ENCODE assay signal across 14 cellular contexts in genomic region chr6:1786455-1787108, GRCh38.
A peak's percentile ranks its signal among the peaks of the same experiment; 100 is the strongest.
DNase-seq lines count a peak whose midpoint lies in the region; ATAC-seq, FAIRE-seq and TF ChIP-seq lines count a peak whose summit lies in the region.
"Had no signal": no experiment of that assay in that cellular context is flagged by ENCODE, and none has a peak within 500 bp of the region (broad histone marks: within the 10 kb centered on the region; RNA-seq: fewer than 3 reads in every experiment).

No MANE protein-coding gene starts in this region.

- H3K27me3 ChIP-seq in endothelial cell of umbilical vein (ENCODE audit: control insufficient read depth in 2 of 2, insufficient read depth in 2 of 2, low read length in 2 of 2): no peaks in the 10 kb centered on the region
- H3K27me3 ChIP-seq: brain microvascular endothelial cell, upper lobe of right lung had no signal

- peak overlapping the region; percentile 9 for H3K4me2 ChIP-seq in endothelial cell of umbilical vein (ENCODE audit: insufficient read depth, low read length)

- no peak for TF ChIP-seq POLR2A in endothelial cell of umbilical vein (IDR thresholded peaks at IDR 0.05; ENCODE audit: low read depth, low read length)

- H3K79me2 ChIP-seq in endothelial cell of umbilical vein (ENCODE audit: control insufficient read depth, insufficient read depth, low read length): no peaks in the 10 kb centered on the region

- in situ Hi-C loops in GM13976 (cut with MboI; ENCODE audit: low sequenced_read_pairs, unreplicated experiment): no loop called here

- dilution Hi-C loops in endothelial cell of umbilical vein (cut with MboI; ENCODE audit: extremely low pct_ligation_motif_present, low sequenced_read_pairs): loop anchor here (25.0 kb wide), 1 partner anchor 326 kb away; no protein-coding TSS in a partner anchor

- TSS peak; percentile 31 for BruUV-seq in endothelial cell of umbilical vein (replicated peaks; lab: Mats Ljungman, UMichigan)

- no peaks in the 10 kb centered on the region for H3K9me1 ChIP-seq in endothelial cell of umbilical vein (replicated peaks; ENCODE audit: control insufficient read depth, extremely low read depth, insufficient read depth, low read length)

- no peak overlapping the region for H3K4me3 ChIP-seq in endothelial cell of umbilical vein (replicated peaks in 1 of 3; ENCODE audit: insufficient read depth in 1 of 3, low read depth in 1 of 3, low read length in 3 of 3)
- H3K4me3 ChIP-seq: upper lobe of right lung had no signal

- H2AFZ ChIP-seq in endothelial cell of umbilical vein (ENCODE audit: low read depth, low read length): peak overlapping the region; percentile 52

- TF ChIP-seq CTCF in GM13976 (IDR thresholded peaks at IDR 0.05; ENCODE audit: borderline replicate concordance, control extremely low read depth, extremely low read depth, insufficient read depth, missing control alignments) (no peak), endothelial cell of umbilical vein (IDR thresholded peaks at IDR 0.05; ENCODE audit: extremely low read depth in 1 of 2, insufficient read depth in 1 of 2, low read depth in 1 of 2, low read length in 2 of 2) (no peak)

- peak overlapping the region; percentile 84 for H3K27ac ChIP-seq in endothelial cell of umbilical vein (ENCODE audit: insufficient read depth, low read depth, low read length)
- H3K27ac ChIP-seq: brain microvascular endothelial cell, upper lobe of right lung had no signal

- H3K4me1 ChIP-seq in endothelial cell of umbilical vein (ENCODE audit: control insufficient read depth, extremely low read depth, insufficient read depth, low read length): peaks cover 51% of the 10 kb centered on the region
- H3K4me1 ChIP-seq: upper lobe of right lung had no signal

- peak overlapping the region; percentile 51 for H3K9ac ChIP-seq in endothelial cell of umbilical vein (replicated peaks; ENCODE audit: extremely low read depth, insufficient read depth, low read length)

- DNase-seq in EH (ENCODE audit: low read depth) (peak; percentile 31), GM13976 (ENCODE audit: low spot score) (peak; percentile 31), endothelial cell of umbilical vein (ENCODE audit: low read depth, low spot score) (peak; percentile 74), NOMO-1 treated with DMSO at 0.1 percent for 48 hours (lab: John Stamatoyannopoulos, UW; ENCODE audit: unreplicated experiment) (no peak), iPS-NIHi11 (ENCODE audit: low spot score) (no peak)
- DNase-seq: activated gamma-delta T cell; brain microvascular endothelial cell; H9; naive thymus-derived CD4-positive, alpha-beta T cell; NCI-H524; upper lobe of right lung had no signal

- peak; percentile 59 for FAIRE-seq in endothelial cell of umbilical vein (lab: Jason Lieb, UNC)

- H4K20me1 ChIP-seq in endothelial cell of umbilical vein (replicated peaks; ENCODE audit: control insufficient read depth, extremely low read depth, insufficient read depth, low read length): no peaks in the 10 kb centered on the region

- POLR2A ChIA-PET in endothelial cell of umbilical vein (lab: Charles Lee): interaction anchor here (0.8 kb wide), 1 partner anchor 11 kb away, joined by 3 read pairs; no protein-coding TSS in a partner anchor

- H3K9me3 ChIP-seq in endothelial cell of umbilical vein (replicated peaks; ENCODE audit: control insufficient read depth, insufficient read depth, low read length): no peaks in the 10 kb centered on the region
- H3K9me3 ChIP-seq: upper lobe of right lung had no signal

- intact Hi-C loops in endothelial cell of umbilical vein (cut with micrococcal nuclease): loop anchor here (1.0 to 10.0 kb wide), 7 partner anchors 15 to 846 kb away; no protein-coding TSS in a partner anchor

- H3K36me3 ChIP-seq in endothelial cell of umbilical vein (ENCODE audit: control insufficient read depth in 2 of 2, extremely low read depth in 1 of 2, insufficient read depth in 2 of 2, low read length in 2 of 2): no peaks in the 10 kb centered on the region
- H3K36me3 ChIP-seq: brain microvascular endothelial cell, upper lobe of right lung had no signal

- ATAC-seq in HG03521 (IDR thresholded peaks at IDR 0.05; ENCODE audit: unreplicated experiment): peak; percentile 51
- no peak for ATAC-seq in HG03139 (IDR thresholded peaks at IDR 0.05; ENCODE audit: unreplicated experiment)
- ATAC-seq: naive thymus-derived CD4-positive, alpha-beta T cell; Panc1; upper lobe of right lung had no signal

- CTCF ChIA-PET in endothelial cell of umbilical vein (lab: Charles Lee): interaction anchor here (0.8 to 1.4 kb wide), 2 partner anchors 19 to 100 kb away, joined by 3 to 5 read pairs; no protein-coding TSS in a partner anchor

TF ChIP-seq in endothelial cell of umbilical vein, 7 proteins besides CTCF, POLR2A, EP300 and RAD21:
- no peak for TF ChIP-seq FOS (IDR thresholded peaks at IDR 0.05; ENCODE audit: borderline replicate concordance, insufficient read depth, low read length)
- TF ChIP-seq JUN (IDR thresholded peaks at IDR 0.05; ENCODE audit: borderline replicate concordance, insufficient read depth, insufficient read length, low read depth): no peak
- TF ChIP-seq MAX (IDR thresholded peaks at IDR 0.05; ENCODE audit: insufficient read depth, insufficient read length): no peak
- no peak for TF ChIP-seq GATA2 (IDR thresholded peaks at IDR 0.05; ENCODE audit: insufficient read depth, insufficient read length, low read depth, low read length)
- TF ChIP-seq MYC (IDR thresholded peaks at IDR 0.05; ENCODE audit: low read depth, low read length): no peak
- TF ChIP-seq POLR2AphosphoS5 (IDR thresholded peaks at IDR 0.05; ENCODE audit: insufficient read depth, low read depth, low read length): peak; percentile 48

Comparison
In these comparisons a context has a peak if more than half of its experiments do, and no peak if none do; other contexts are left out.
1. DNase-seq: peak in EH (single experiment), GM13976 (single experiment) and endothelial cell of umbilical vein (single experiment); none in NOMO-1 treated with DMSO at 0.1 percent for 48 hours (single experiment) and iPS-NIHi11 (single experiment).